Comparison of ENCODE assay signal across 17 cellular contexts in genomic region chr2:98532761-98533160, GRCh38.
DNase-seq lines count a peak whose midpoint lies in the region; ATAC-seq lines count a peak whose summit lies in the region.
"Had no signal": no experiment of that assay in that cellular context is flagged by ENCODE, and none has a peak within 500 bp of the region (broad histone marks: within the 10 kb centered on the region; RNA-seq: fewer than 3 reads in every experiment).

No MANE protein-coding gene starts in this region.

- peaks cover 0 to 2% of the 10 kb centered on the region in 2 donors for H3K9me3 Mint-ChIP-seq in stimulated activated naive B cell treated with anti-CD40 and anti-IgM and Interleukin-4, amounts not matched to agents 10 μg/mL and 1 μg/mL and 100 μg/mL, for 72 hours
- H3K9me3 Mint-ChIP-seq: HFFc6 had no signal

- H3K36me3 Mint-ChIP-seq in stimulated activated naive B cell treated with anti-CD40 and anti-IgM and Interleukin-4, amounts not matched to agents 10 μg/mL and 1 μg/mL and 100 μg/mL, for 72 hours = peaks cover 22 to 28% of the 10 kb centered on the region in 2 donors

- no peak overlapping the region for H3K27ac ChIP-seq in aorta (ENCODE audit: low read depth in 1 of 2, low read length in 2 of 2)
- H3K27ac ChIP-seq: A549; BLaER1 treated with 17β-estradiol and CSF1 and Interleukin-3, amounts not matched to agents 10 nM and 100 nM; KMS-11 had no signal

- 78 to 79% methylated on average over 6 of the region's 6 CpGs for WGBS in aorta, 2 donors

- H3K27me3 ChIP-seq in aorta (ENCODE audit: control insufficient read depth in 1 of 2, insufficient read depth in 2 of 2, low read length in 1 of 2) = no peaks in the 10 kb centered on the region
- H3K27me3 ChIP-seq: BLaER1 treated with 17β-estradiol and CSF1 and Interleukin-3, amounts not matched to agents 10 nM and 100 nM had no signal

- no peaks in the 10 kb centered on the region for H3K9me3 ChIP-seq in aorta (ENCODE audit: control insufficient read depth, low read length)
- H3K9me3 ChIP-seq: A549, Caco-2 had no signal

- H3K27ac Mint-ChIP-seq in stimulated activated naive B cell treated with anti-CD40 and anti-IgM and Interleukin-4, amounts not matched to agents 10 μg/mL and 1 μg/mL and 100 μg/mL, for 72 hours = no peak overlapping the region
- H3K27ac Mint-ChIP-seq: HFFc6 had no signal

- no peaks in the 10 kb centered on the region for H3K27me3 Mint-ChIP-seq in stimulated activated naive B cell treated with anti-CD40 and anti-IgM and Interleukin-4, amounts not matched to agents 10 μg/mL and 1 μg/mL and 100 μg/mL, for 72 hours

- DNase-seq in NCI-H748 (lab: John Stamatoyannopoulos, UW; ENCODE audit: unreplicated experiment) = peak; percentile 10
- DNase-seq in NCI-H748 treated with DMSO at 0.1 percent for 48 hours (lab: John Stamatoyannopoulos, UW) = no peak
- peak; percentile 53 for DNase-seq in NCI-H1694 treated with DMSO at 0.1 percent for 48 hours (lab: John Stamatoyannopoulos, UW)
- peak; percentile 81 for DNase-seq in NCI-H69 (lab: John Stamatoyannopoulos, UW)
- no peak for DNase-seq in stimulated activated naive B cell treated with anti-CD40 and anti-IgM and Interleukin-4, amounts not matched to agents 10 μg/mL and 1 μg/mL and 100 μg/mL, for 72 hours
- DNase-seq in aorta = no peak
- DNase-seq: Caco-2, DMS79, HFFc6, NCI-H1048, NCI-H2107, T-helper 9 cell had no signal

- H3K36me3 ChIP-seq in aorta (ENCODE audit: control insufficient read depth in 1 of 2, insufficient read depth in 2 of 2, low read length in 1 of 2) = peaks cover 2 to 3% of the 10 kb centered on the region in 2 donors

- no peaks in the 10 kb centered on the region for H3K4me1 Mint-ChIP-seq in stimulated activated naive B cell treated with anti-CD40 and anti-IgM and Interleukin-4, amounts not matched to agents 10 μg/mL and 1 μg/mL and 100 μg/mL, for 72 hours

- no peak overlapping the region for H3K4me3 Mint-ChIP-seq in stimulated activated naive B cell treated with anti-CD40 and anti-IgM and Interleukin-4, amounts not matched to agents 10 μg/mL and 1 μg/mL and 100 μg/mL, for 72 hours
- H3K4me3 Mint-ChIP-seq: HFFc6 had no signal

- ATAC-seq in GM19035 (IDR thresholded peaks at IDR 0.05; ENCODE audit: unreplicated experiment) (no peak), HG03520 (IDR thresholded peaks at IDR 0.05; ENCODE audit: unreplicated experiment) (no peak), aorta (ENCODE audit: low FRiP score) (no peak)
- no peak for ATAC-seq in stimulated activated naive B cell treated with anti-CD40 and anti-IgM and Interleukin-4, amounts not matched to agents 10 μg/mL and 1 μg/mL and 100 μg/mL, for 72 hours (replicated peaks)
- ATAC-seq: A549 had no signal

- intact Hi-C loops in aorta (cut with DNase I) = no loop called here

- H3K4me1 ChIP-seq in aorta (ENCODE audit: control insufficient read depth in 1 of 2, insufficient read depth in 2 of 2, low read length in 2 of 2) = no peaks in the 10 kb centered on the region
- H3K4me1 ChIP-seq: A549, Caco-2 had no signal

- H3K4me3 ChIP-seq in aorta (ENCODE audit: low read length in 2 of 2) = no peak overlapping the region
- H3K4me3 ChIP-seq: A549; BLaER1 treated with 17β-estradiol and CSF1 and Interleukin-3, amounts not matched to agents 10 nM and 100 nM had no signal

Comparison
In these comparisons a context has a peak if more than half of its experiments do, and no peak if none do; other contexts are left out.
1. DNase-seq: peak in NCI-H748 (single experiment), NCI-H1694 treated with DMSO at 0.1 percent for 48 hours (single experiment) and NCI-H69 (single experiment); none in NCI-H748 treated with DMSO at 0.1 percent for 48 hours (single experiment), stimulated activated naive B cell treated with anti-CD40 and anti-IgM and Interleukin-4, amounts not matched to agents 10 μg/mL and 1 μg/mL and 100 μg/mL, for 72 hours (single experiment) and aorta (0 of 2).